10 cellular contexts compared by ENCODE assay signal in the genomic region with DNA sequence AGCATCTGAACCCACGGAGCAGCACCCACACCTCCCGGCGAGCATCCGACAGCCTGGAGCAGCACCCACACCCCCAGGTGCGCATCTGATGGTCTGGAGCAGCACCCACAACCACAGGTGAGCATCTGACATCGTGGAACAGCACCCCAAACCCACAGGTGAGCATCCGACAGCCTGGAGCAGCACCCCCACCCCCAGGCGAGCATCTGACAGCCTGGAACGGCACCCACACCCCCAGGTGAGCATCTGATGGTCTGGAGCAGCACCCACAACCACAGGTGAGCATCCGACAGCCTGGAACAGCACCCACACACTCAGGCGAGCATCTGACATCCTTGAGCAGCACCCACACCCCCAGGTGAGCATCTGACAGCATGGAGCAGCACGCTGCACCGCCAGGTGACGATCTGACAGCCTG. TPM values are rescaled to one million over a fixed set of nuclear protein-coding genes. Genes with fewer than 3 reads are reported as not detected.
DNase-seq lines count a peak whose midpoint lies in the region; ATAC-seq and TF ChIP-seq lines count a peak whose summit lies in the region.
"Not testable (repeated sequence)": the region's sequence is repeated elsewhere in the genome, so short reads cannot be mapped to it uniquely, and the experiment has no call there.
"Had no signal": no experiment of that assay in that cellular context is flagged by ENCODE, and none has a peak within 500 bp of the region (broad histone marks: within the 10 kb centered on the region; RNA-seq: fewer than 3 reads in every experiment).

No MANE protein-coding gene starts in this region.

- not testable (repeated sequence) for H3K4me1 Mint-ChIP-seq in CD14-positive monocyte; activated CD8-positive, alpha-beta memory T cell treated with anti-CD3 and anti-CD28 coated beads, Interleukin-2, amount 10 ng/mL, durations not matched to agents 7 days and 5 days; natural killer cell treated with Interleukin-12 subunit alpha and Interleukin-12 subunit beta and Interleukin-15 and Interleukin-18, amount 100 ng/mL, for 72 hours (ENCODE audit: low read depth in 2 of 2); type B pancreatic cell (ENCODE audit: unreplicated experiment)

- intact Hi-C loops in CD14-positive monocyte (cut with micrococcal nuclease); mammary epithelial cell (cut with micrococcal nuclease); Right ventricle myocardium superior (cut with DNase I): not testable (repeated sequence)

- not testable (repeated sequence) for H3K9me3 ChIP-seq in mammary epithelial cell (replicated peaks; ENCODE audit: insufficient read depth, low read length)

- not testable (repeated sequence) for H2AFZ ChIP-seq in mammary epithelial cell (ENCODE audit: low read depth, low read length)

- in situ Hi-C loops in mammary epithelial cell (cut with MboI; ENCODE audit: low sequenced_read_pairs in 2 of 2), result not testable (repeated sequence)

- dilution Hi-C loops in mammary epithelial cell (cut with HindIII; ENCODE audit: low sequenced_read_pairs), result not testable (repeated sequence)

- H4K20me1 ChIP-seq in mammary epithelial cell (ENCODE audit: insufficient read depth, low read length), result not testable (repeated sequence)

- not testable (repeated sequence) for BruUV-seq in mammary epithelial cell (replicated peaks; lab: Mats Ljungman, UMichigan)

- TF ChIP-seq CTCF in CD14-positive monocyte (IDR thresholded peaks at IDR 0.05); mammary epithelial cell (conservative IDR thresholded peaks at IDR 0.05 in 1 of 2, IDR thresholded peaks at IDR 0.05 in 1 of 2; ENCODE audit: extremely low read depth in 1 of 2, insufficient read depth in 1 of 2, low read depth in 1 of 2, low read length in 2 of 2); type B pancreatic cell (conservative IDR thresholded peaks at IDR 0.05): not testable (repeated sequence)

- H3K4me3 ChIP-seq in mammary epithelial cell (replicated peaks in 1 of 3; ENCODE audit: insufficient read depth in 1 of 3, low read depth in 2 of 3, low read length in 3 of 3), result not testable (repeated sequence)

- H3K27ac ChIP-seq in mammary epithelial cell (ENCODE audit: insufficient read depth, low read depth, low read length), result not testable (repeated sequence)

- CTCF ChIA-PET in activated CD8-positive, alpha-beta memory T cell treated with anti-CD3 and anti-CD28 coated beads, Interleukin-2, amount 10 ng/mL, durations not matched to agents 7 days and 5 days (lab: Charles Lee); mammary epithelial cell (lab: Charles Lee; ENCODE audit: low non-redundant PET): not testable (repeated sequence)

- not testable (repeated sequence) for ATAC-seq in activated CD8-positive, alpha-beta memory T cell treated with anti-CD3 and anti-CD28 coated beads, Interleukin-2, amount 10 ng/mL, durations not matched to agents 7 days and 5 days; Right ventricle myocardium superior (ENCODE audit: poor library complexity); natural killer cell treated with Interleukin-12 subunit alpha and Interleukin-12 subunit beta and Interleukin-15 and Interleukin-18, amount 100 ng/mL, for 72 hours

- H3K9me3 Mint-ChIP-seq in CD14-positive monocyte; activated CD8-positive, alpha-beta memory T cell treated with anti-CD3 and anti-CD28 coated beads, Interleukin-2, amount 10 ng/mL, durations not matched to agents 7 days and 5 days (ENCODE audit: low read depth); natural killer cell treated with Interleukin-12 subunit alpha and Interleukin-12 subunit beta and Interleukin-15 and Interleukin-18, amount 100 ng/mL, for 72 hours; type B pancreatic cell: not testable (repeated sequence)

- H3K27ac Mint-ChIP-seq in CD14-positive monocyte; activated CD8-positive, alpha-beta memory T cell treated with anti-CD3 and anti-CD28 coated beads, Interleukin-2, amount 10 ng/mL, durations not matched to agents 7 days and 5 days; natural killer cell treated with Interleukin-12 subunit alpha and Interleukin-12 subunit beta and Interleukin-15 and Interleukin-18, amount 100 ng/mL, for 72 hours; type B pancreatic cell: not testable (repeated sequence)

- H3K4me2 ChIP-seq in mammary epithelial cell (ENCODE audit: insufficient read depth, low read depth, low read length), result not testable (repeated sequence)

- 29% methylated on average over 7 of the region's 14 CpGs for WGBS in mammary epithelial cell (ENCODE audit: low coverage, missing lambda C conversion rate)

- H3K4me1 ChIP-seq in mammary epithelial cell (ENCODE audit: insufficient read depth, low read length), result not testable (repeated sequence)

- not testable (repeated sequence) for H3K27me3 ChIP-seq in mammary epithelial cell (ENCODE audit: insufficient read depth, low read length)

- DNase-seq in CD14-positive monocyte (ENCODE audit: low spot score), result peak; percentile 35
- peak; percentile 0 for DNase-seq in HT1080 (ENCODE audit: low read depth)
- peak; percentile 38 for DNase-seq in activated CD8-positive, alpha-beta memory T cell treated with anti-CD3 and anti-CD28 coated beads, Interleukin-2, amount 10 ng/mL, durations not matched to agents 7 days and 5 days
- peak; percentile 0 for DNase-seq in mammary epithelial cell
- DNase-seq in Right ventricle myocardium superior, result peak; percentile 43
- DNase-seq in kidney tubule cell (ENCODE audit: low spot score), result peak; percentile 1
- peak; percentile 57 for DNase-seq in natural killer cell treated with Interleukin-12 subunit alpha and Interleukin-12 subunit beta and Interleukin-15 and Interleukin-18, amount 100 ng/mL, for 72 hours (ENCODE audit: low spot score)
- DNase-seq in type B pancreatic cell (ENCODE audit: extremely low spot score, unreplicated experiment), result peak; percentile 63

- H3K36me3 ChIP-seq in mammary epithelial cell (ENCODE audit: insufficient read depth, low read length), result not testable (repeated sequence)

- H3K36me3 Mint-ChIP-seq in CD14-positive monocyte; activated CD8-positive, alpha-beta memory T cell treated with anti-CD3 and anti-CD28 coated beads, Interleukin-2, amount 10 ng/mL, durations not matched to agents 7 days and 5 days; natural killer cell treated with Interleukin-12 subunit alpha and Interleukin-12 subunit beta and Interleukin-15 and Interleukin-18, amount 100 ng/mL, for 72 hours; type B pancreatic cell: not testable (repeated sequence)

- H3K4me3 Mint-ChIP-seq in CD14-positive monocyte, result peak overlapping the region in 1 of 2 donors; percentile 4
- H3K4me3 Mint-ChIP-seq in activated CD8-positive, alpha-beta memory T cell treated with anti-CD3 and anti-CD28 coated beads, Interleukin-2, amount 10 ng/mL, durations not matched to agents 7 days and 5 days; natural killer cell treated with Interleukin-12 subunit alpha and Interleukin-12 subunit beta and Interleukin-15 and Interleukin-18, amount 100 ng/mL, for 72 hours; type B pancreatic cell: not testable (repeated sequence)

- not testable (repeated sequence) for H3K27me3 Mint-ChIP-seq in CD14-positive monocyte (ENCODE audit: low read depth in 3 of 3); activated CD8-positive, alpha-beta memory T cell treated with anti-CD3 and anti-CD28 coated beads, Interleukin-2, amount 10 ng/mL, durations not matched to agents 7 days and 5 days; natural killer cell treated with Interleukin-12 subunit alpha and Interleukin-12 subunit beta and Interleukin-15 and Interleukin-18, amount 100 ng/mL, for 72 hours; type B pancreatic cell

- H3K9ac ChIP-seq in mammary epithelial cell (ENCODE audit: insufficient read depth, low read length), result not testable (repeated sequence)

- not testable (repeated sequence) for H3K79me2 ChIP-seq in mammary epithelial cell (ENCODE audit: insufficient read depth, low read length)

RNA-seq across cellular contexts. Expression of a gene that starts 54.4 kb away (rescaled TPM):
- polyA plus RNA-seq in CD14-positive monocyte (1 to 10 TPM; 1.1 to 4.4 TPM), mammary epithelial cell (not detected)
- not detected in 2 replicates for total RNA-seq in HT1080 (2014; rRNA removed; shearing (Covaris generic))
- not detected in 2 replicates for polyA plus RNA-seq in HT1080 (2015; cell fraction: cytosol; rRNA removed)
- not detected in 2 replicates for polyA plus RNA-seq in HT1080 (2015; cell fraction: nucleus; rRNA removed)
- total RNA-seq in activated CD8-positive, alpha-beta memory T cell treated with anti-CD3 and anti-CD28 coated beads, Interleukin-2, amount 10 ng/mL, durations not matched to agents 7 days and 5 days, result under 1 TPM in 1 of 2 experiments, not detected in 1; 0.58 TPM
- total RNA-seq in mammary epithelial cell (not detected), Right ventricle myocardium superior (0.48 TPM), type B pancreatic cell (ENCODE audit: low replicate concordance) (1.1 TPM in 1 of 2 replicates, not detected in the other)
- polyA minus RNA-seq in mammary epithelial cell, result not detected
- under 1 TPM in 1 of 2 donors, not detected in 1; 0.81 TPM for total RNA-seq in natural killer cell treated with Interleukin-12 subunit alpha and Interleukin-12 subunit beta and Interleukin-15 and Interleukin-18, amount 100 ng/mL, for 72 hours
- total RNA-seq: A673, Caco-2 had no signal

Comparison
In these comparisons a context has a peak if more than half of its experiments do, and no peak if none do; other contexts are left out.
1. DNase-seq: peak in every context shown above with its lines; median percentile 63 in type B pancreatic cell; 57 in natural killer cell treated with Interleukin-12 subunit alpha and Interleukin-12 subunit beta and Interleukin-15 and Interleukin-18, amount 100 ng/mL, for 72 hours; 43 in Right ventricle myocardium superior; 38 in activated CD8-positive, alpha-beta memory T cell treated with anti-CD3 and anti-CD28 coated beads, Interleukin-2, amount 10 ng/mL, durations not matched to agents 7 days and 5 days; 35 in CD14-positive monocyte; 1 in kidney tubule cell; 0 in HT1080; 0 in mammary epithelial cell.